1 cellular context compared by ENCODE assay signal in genomic region chr4:4843651-4844291, GRCh38.
TF ChIP-seq lines count a peak whose summit lies in the region.

No MANE protein-coding gene starts in this region.

TF ChIP-seq in neural cell, 6 proteins besides CTCF, POLR2A, EP300 and RAD21 (continued from another document):
- no peak for TF ChIP-seq REST (IDR thresholded peaks at IDR 0.05; ENCODE audit: borderline replicate concordance)
- TF ChIP-seq EZH2 (IDR thresholded peaks at IDR 0.05; ENCODE audit: borderline replicate concordance, insufficient read depth, low read length, poor library complexity, severe bottlenecking), result no peak
- peak; percentile 46 for TF ChIP-seq SMC3 (conservative IDR thresholded peaks at IDR 0.05; ENCODE audit: poor library complexity)
